Comparison of ENCODE assay signal across 11 cellular contexts in genomic region chr7:127158659-127159058, GRCh38.
DNase-seq lines count a peak whose midpoint lies in the region; ATAC-seq and TF ChIP-seq lines count a peak whose summit lies in the region.
"Had no signal": no experiment of that assay in that cellular context is flagged by ENCODE, and none has a peak within 500 bp of the region (broad histone marks: within the 10 kb centered on the region; RNA-seq: fewer than 3 reads in every experiment).

No MANE protein-coding gene starts in this region.

- DNase-seq in DMS 273 (lab: John Stamatoyannopoulos, UW; ENCODE audit: unreplicated experiment) (peak; percentile 54), DMS 273 treated with DMSO at 0.1 percent for 48 hours (lab: John Stamatoyannopoulos, UW) (no peak), HFFc6 (no peak), osteocyte (ENCODE audit: extremely low spot score, unreplicated experiment) (no peak), AG08396 (ENCODE audit: low spot score) (no peak), SHP77 (lab: John Stamatoyannopoulos, UW) (no peak), left colon (no peak)
- DNase-seq: 8988T; activated naive CD4-positive, alpha-beta T cell treated with anti-CD3 and anti-CD28 coated beads, Interleukin-2, amount 10 ng/mL, durations not matched to agents 7 days and 5 days; IMR-90 had no signal

- H3K27me3 ChIP-seq in OCI-LY1 (ENCODE audit: insufficient read depth, low read length), result no peaks in the 10 kb centered on the region

- H3K4me2 ChIP-seq in OCI-LY1 (ENCODE audit: low read length), result no peak overlapping the region

- H3K36me3 ChIP-seq in OCI-LY1 (ENCODE audit: insufficient read depth, low read length), result no peaks in the 10 kb centered on the region

- no peaks in the 10 kb centered on the region for H3K9me2 ChIP-seq in OCI-LY1 (ENCODE audit: low read depth, low read length)

- peaks cover 19% of the 10 kb centered on the region for H3K9me3 Mint-ChIP-seq in HFFc6
- no peaks in the 10 kb centered on the region for H3K9me3 Mint-ChIP-seq in osteocyte (ENCODE audit: unreplicated experiment)
- H3K9me3 Mint-ChIP-seq: activated naive CD4-positive, alpha-beta T cell treated with anti-CD3 and anti-CD28 coated beads, Interleukin-2, amount 10 ng/mL, durations not matched to agents 7 days and 5 days had no signal

- H3F3A ChIP-seq in OCI-LY1 (ENCODE audit: insufficient read depth, low read length), result no peaks in the 10 kb centered on the region

- H3K4me3 Mint-ChIP-seq in HFFc6 (no peak overlapping the region), osteocyte (ENCODE audit: unreplicated experiment) (no peak overlapping the region)
- H3K4me3 Mint-ChIP-seq: activated naive CD4-positive, alpha-beta T cell treated with anti-CD3 and anti-CD28 coated beads, Interleukin-2, amount 10 ng/mL, durations not matched to agents 7 days and 5 days had no signal

- no peak overlapping the region for H3K27ac ChIP-seq in OCI-LY1 (ENCODE audit: low read depth, low read length, poor library complexity, severe bottlenecking)

- H3K4me3 ChIP-seq in OCI-LY1 (ENCODE audit: low read depth, low read length, poor library complexity, severe bottlenecking), result no peak overlapping the region

- H3K36me3 Mint-ChIP-seq in HFFc6 (ENCODE audit: low read depth) (no peaks in the 10 kb centered on the region), osteocyte (ENCODE audit: unreplicated experiment) (no peaks in the 10 kb centered on the region)
- H3K36me3 Mint-ChIP-seq: activated naive CD4-positive, alpha-beta T cell treated with anti-CD3 and anti-CD28 coated beads, Interleukin-2, amount 10 ng/mL, durations not matched to agents 7 days and 5 days had no signal

- ATAC-seq in left colon, result no peak

- H3K9me3 ChIP-seq in OCI-LY1 (ENCODE audit: low read length), result no peaks in the 10 kb centered on the region

- peaks cover 2% of the 10 kb centered on the region; the same call in 1 of the 2 replicates for H3K27me3 Mint-ChIP-seq in HFFc6 (ENCODE audit: insufficient read depth)
- peaks cover 2% of the 10 kb centered on the region for H3K27me3 Mint-ChIP-seq in osteocyte (ENCODE audit: unreplicated experiment)

- H3K27ac Mint-ChIP-seq in HFFc6, result no peak overlapping the region
- no peak overlapping the region for H3K27ac Mint-ChIP-seq in osteocyte (ENCODE audit: unreplicated experiment)
- H3K27ac Mint-ChIP-seq: activated naive CD4-positive, alpha-beta T cell treated with anti-CD3 and anti-CD28 coated beads, Interleukin-2, amount 10 ng/mL, durations not matched to agents 7 days and 5 days had no signal

- no peak overlapping the region for H2AFZ ChIP-seq in OCI-LY1 (ENCODE audit: low read length)

- H3K4me1 Mint-ChIP-seq in HFFc6 (ENCODE audit: low read depth) (no peaks in the 10 kb centered on the region), osteocyte (ENCODE audit: unreplicated experiment) (no peaks in the 10 kb centered on the region)
- H3K4me1 Mint-ChIP-seq: activated naive CD4-positive, alpha-beta T cell treated with anti-CD3 and anti-CD28 coated beads, Interleukin-2, amount 10 ng/mL, durations not matched to agents 7 days and 5 days had no signal

- H3K79me2 ChIP-seq in OCI-LY1 (ENCODE audit: insufficient read depth, low read length), result no peaks in the 10 kb centered on the region

- H3K9ac ChIP-seq in OCI-LY1 (ENCODE audit: low read length), result no peak overlapping the region

- H4K20me1 ChIP-seq in OCI-LY1 (ENCODE audit: insufficient read depth, low read length), result no peaks in the 10 kb centered on the region

- peak; percentile 23; the same call in 1 of the 2 replicates for TF ChIP-seq CTCF in HFFc6 (IDR thresholded peaks at IDR 0.05)
- peak; percentile 88 for TF ChIP-seq CTCF in OCI-LY1 (IDR thresholded peaks at IDR 0.05; ENCODE audit: low read length)
- peak; percentile 14 for TF ChIP-seq CTCF in osteocyte (IDR thresholded peaks at IDR 0.05)

- intact Hi-C loops in left colon (cut with DNase I, micrococcal nuclease), result no loop called here

- no peaks in the 10 kb centered on the region for H3K4me1 ChIP-seq in OCI-LY1 (ENCODE audit: insufficient read depth, low read length, severe bottlenecking)

Comparison
In these comparisons a context has a peak if more than half of its experiments do, and no peak if none do; other contexts are left out.
1. CTCF ChIP-seq: peak in every context shown above with its lines; median percentile 88 in OCI-LY1; 23 in HFFc6; 14 in osteocyte.